1 cellular context compared by ENCODE assay signal in the genomic region with DNA sequence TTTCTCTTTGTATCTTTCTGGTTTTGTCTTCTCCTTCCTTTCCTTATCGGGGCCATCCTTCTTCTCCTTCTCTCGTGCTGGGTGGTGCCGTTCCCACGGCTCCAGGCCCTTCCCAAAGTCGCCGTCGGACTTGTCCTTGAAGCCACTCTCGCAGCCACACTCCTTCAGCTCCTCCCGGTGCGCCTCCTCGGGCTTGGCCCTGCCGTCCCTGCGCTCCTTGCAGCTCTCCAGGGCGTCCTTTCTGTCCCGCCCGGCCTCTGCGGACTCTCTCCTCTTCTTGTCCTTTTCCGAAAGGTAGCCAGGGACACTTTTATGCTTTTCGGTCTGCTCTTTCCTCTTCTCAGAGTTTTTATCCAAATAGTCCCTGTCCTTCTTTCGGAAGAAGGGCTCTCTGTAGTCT.
TF ChIP-seq lines count a peak whose summit lies in the region.

No MANE protein-coding gene starts in this region.

TF ChIP-seq in GM23338, 12 proteins besides CTCF, POLR2A, EP300 and RAD21 (continued from another document):
- TF ChIP-seq, protein P1, sequence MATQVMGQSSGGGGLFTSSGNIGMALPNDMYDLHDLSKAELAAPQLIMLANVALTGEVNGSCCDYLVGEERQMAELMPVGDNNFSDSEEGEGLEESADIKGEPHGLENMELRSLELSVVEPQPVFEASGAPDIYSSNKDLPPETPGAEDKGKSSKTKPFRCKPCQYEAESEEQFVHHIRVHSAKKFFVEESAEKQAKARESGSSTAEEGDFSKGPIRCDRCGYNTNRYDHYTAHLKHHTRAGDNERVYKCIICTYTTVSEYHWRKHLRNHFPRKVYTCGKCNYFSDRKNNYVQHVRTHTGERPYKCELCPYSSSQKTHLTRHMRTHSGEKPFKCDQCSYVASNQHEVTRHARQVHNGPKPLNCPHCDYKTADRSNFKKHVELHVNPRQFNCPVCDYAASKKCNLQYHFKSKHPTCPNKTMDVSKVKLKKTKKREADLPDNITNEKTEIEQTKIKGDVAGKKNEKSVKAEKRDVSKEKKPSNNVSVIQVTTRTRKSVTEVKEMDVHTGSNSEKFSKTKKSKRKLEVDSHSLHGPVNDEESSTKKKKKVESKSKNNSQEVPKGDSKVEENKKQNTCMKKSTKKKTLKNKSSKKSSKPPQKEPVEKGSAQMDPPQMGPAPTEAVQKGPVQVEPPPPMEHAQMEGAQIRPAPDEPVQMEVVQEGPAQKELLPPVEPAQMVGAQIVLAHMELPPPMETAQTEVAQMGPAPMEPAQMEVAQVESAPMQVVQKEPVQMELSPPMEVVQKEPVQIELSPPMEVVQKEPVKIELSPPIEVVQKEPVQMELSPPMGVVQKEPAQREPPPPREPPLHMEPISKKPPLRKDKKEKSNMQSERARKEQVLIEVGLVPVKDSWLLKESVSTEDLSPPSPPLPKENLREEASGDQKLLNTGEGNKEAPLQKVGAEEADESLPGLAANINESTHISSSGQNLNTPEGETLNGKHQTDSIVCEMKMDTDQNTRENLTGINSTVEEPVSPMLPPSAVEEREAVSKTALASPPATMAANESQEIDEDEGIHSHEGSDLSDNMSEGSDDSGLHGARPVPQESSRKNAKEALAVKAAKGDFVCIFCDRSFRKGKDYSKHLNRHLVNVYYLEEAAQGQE (IDR thresholded peaks at IDR 0.05; ENCODE audit: unreplicated experiment), result no peak
